ENCODE assay signal across 23 cellular contexts in the genomic region with DNA sequence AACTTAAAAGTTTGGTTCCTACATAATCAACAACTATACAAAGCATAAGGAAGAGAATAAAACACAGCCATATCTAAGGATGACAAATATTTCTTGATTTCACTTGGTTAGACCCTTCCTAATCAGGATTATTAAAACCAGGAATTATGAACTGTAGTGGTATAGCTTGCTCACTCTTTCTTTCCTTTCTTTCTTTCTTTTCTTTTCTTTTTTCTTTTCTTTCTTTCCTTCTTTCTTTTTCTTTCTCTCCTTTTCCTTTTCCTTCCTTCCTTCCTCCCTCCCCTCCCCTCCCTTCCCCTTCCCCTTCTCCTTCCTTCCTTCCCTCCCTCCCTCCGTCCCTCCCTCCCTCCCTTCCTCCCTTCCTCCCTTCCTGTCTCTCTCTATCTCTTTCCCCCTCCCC.
A peak's percentile ranks its signal among the peaks of the same experiment; 100 is the strongest.
DNase-seq lines count a peak whose midpoint lies in the region; TF ChIP-seq lines count a peak whose summit lies in the region.
"Had no signal": no experiment of that assay in that cellular context is flagged by ENCODE, and none has a peak within 500 bp of the region (broad histone marks: within the 10 kb centered on the region; RNA-seq: fewer than 3 reads in every experiment).

No MANE protein-coding gene starts in this region.

- H3K4me3 Mint-ChIP-seq in T-helper 1 cell treated with Interleukin-12 subunit alpha and Interleukin-12 subunit beta and Interleukin-4 antibody, amounts not matched to agents 30 μg/mL and 1 μg/mL, for 36 hours, result no peak overlapping the region
- no peak overlapping the region for H3K4me3 Mint-ChIP-seq in activated naive CD4-positive, alpha-beta T cell treated with anti-CD3 and anti-CD28 coated beads, Interleukin-2, amount 10 ng/mL, durations not matched to agents 7 days and 5 days
- peak overlapping the region; percentile 49 for H3K4me3 Mint-ChIP-seq in activated T-helper 2 cell treated with anti-CD3 and anti-CD28 coated beads, Interferon-gamma antibody, Interleukin-2, Interleukin-4, amounts not matched to agents 10 μg/mL and 5 μg/mL and 100 μg/mL, durations not matched to agents 14 hours and 24 hours and 36 hours (ENCODE audit: low read depth)
- H3K4me3 Mint-ChIP-seq in osteocyte (ENCODE audit: unreplicated experiment), result no peak overlapping the region
- H3K4me3 Mint-ChIP-seq: CD4-positive, CD25-positive, alpha-beta regulatory T cell had no signal

- CTCF ChIA-PET in activated naive CD4-positive, alpha-beta T cell treated with anti-CD3 and anti-CD28 coated beads, Interleukin-2, amount 10 ng/mL, durations not matched to agents 7 days and 5 days (lab: Charles Lee), result interaction anchor here (0.6 to 1.7 kb wide), 4 partner anchors 20 to 72 kb away, joined by 3 to 5 read pairs (median 3); no protein-coding TSS in a partner anchor

- peaks cover 42% of the 10 kb centered on the region for H3K4me1 Mint-ChIP-seq in T-helper 1 cell treated with Interleukin-12 subunit alpha and Interleukin-12 subunit beta and Interleukin-4 antibody, amounts not matched to agents 30 μg/mL and 1 μg/mL, for 36 hours (ENCODE audit: low read depth)
- peaks cover 41% of the 10 kb centered on the region for H3K4me1 Mint-ChIP-seq in activated naive CD4-positive, alpha-beta T cell treated with anti-CD3 and anti-CD28 coated beads, Interleukin-2, amount 10 ng/mL, durations not matched to agents 7 days and 5 days
- peaks cover 70% of the 10 kb centered on the region for H3K4me1 Mint-ChIP-seq in activated T-helper 2 cell treated with anti-CD3 and anti-CD28 coated beads, Interferon-gamma antibody, Interleukin-2, Interleukin-4, amounts not matched to agents 10 μg/mL and 5 μg/mL and 100 μg/mL, durations not matched to agents 14 hours and 24 hours and 36 hours (ENCODE audit: low read depth)
- peaks cover 27% of the 10 kb centered on the region for H3K4me1 Mint-ChIP-seq in osteocyte (ENCODE audit: unreplicated experiment)

- intact Hi-C loops in activated T-helper 2 cell treated with anti-CD3 and anti-CD28 coated beads, Interferon-gamma antibody, Interleukin-2, Interleukin-4, amounts not matched to agents 10 μg/mL and 5 μg/mL and 100 μg/mL, durations not matched to agents 14 hours and 24 hours and 36 hours (cut with micrococcal nuclease), result loop anchor here (2.0 to 5.0 kb wide), 3 partner anchors 36 to 53 kb away; no protein-coding TSS in a partner anchor

- no peaks in the 10 kb centered on the region for H3K9me3 Mint-ChIP-seq in T-helper 1 cell treated with Interleukin-12 subunit alpha and Interleukin-12 subunit beta and Interleukin-4 antibody, amounts not matched to agents 30 μg/mL and 1 μg/mL, for 36 hours
- no peaks in the 10 kb centered on the region for H3K9me3 Mint-ChIP-seq in activated naive CD4-positive, alpha-beta T cell treated with anti-CD3 and anti-CD28 coated beads, Interleukin-2, amount 10 ng/mL, durations not matched to agents 7 days and 5 days
- no peaks in the 10 kb centered on the region for H3K9me3 Mint-ChIP-seq in activated T-helper 2 cell treated with anti-CD3 and anti-CD28 coated beads, Interferon-gamma antibody, Interleukin-2, Interleukin-4, amounts not matched to agents 10 μg/mL and 5 μg/mL and 100 μg/mL, durations not matched to agents 14 hours and 24 hours and 36 hours
- no peaks in the 10 kb centered on the region for H3K9me3 Mint-ChIP-seq in osteocyte (ENCODE audit: unreplicated experiment)

- DNase-seq in T-helper 1 cell (no peak), osteocyte (ENCODE audit: extremely low spot score, unreplicated experiment) (no peak), SW480 (ENCODE audit: low spot score) (no peak), LoVo (ENCODE audit: low spot score) (no peak)
- no peak for DNase-seq in activated naive CD4-positive, alpha-beta T cell treated with anti-CD3 and anti-CD28 coated beads, Interleukin-2, amount 10 ng/mL, durations not matched to agents 7 days and 5 days
- DNase-seq in activated naive CD4-positive, alpha-beta T cell treated with anti-CD3 and anti-CD28 coated beads, Interleukin-2, amount 50 U/mL, for 16 hours, result no peak
- no peak for DNase-seq in activated T-helper 2 cell treated with anti-CD3 and anti-CD28 coated beads, Interferon-gamma antibody, Interleukin-2, Interleukin-4, amounts not matched to agents 10 μg/mL and 5 μg/mL and 100 μg/mL, durations not matched to agents 14 hours and 24 hours and 36 hours (ENCODE audit: low spot score)
- DNase-seq: AML-193; Caco-2; CD4-positive, CD25-positive, alpha-beta regulatory T cell; GDM1; H7; IMR-90; Karpas-422; MG63; NCI-H1048; NCI-H1436; NCI-H1930; NCI-H345; NCI-H524 treated with DMSO at 0.1 percent for 48 hours; PC-3; RPMI8226 had no signal

- no peaks in the 10 kb centered on the region for H3K27me3 Mint-ChIP-seq in T-helper 1 cell treated with Interleukin-12 subunit alpha and Interleukin-12 subunit beta and Interleukin-4 antibody, amounts not matched to agents 30 μg/mL and 1 μg/mL, for 36 hours (ENCODE audit: low read depth)
- H3K27me3 Mint-ChIP-seq in activated naive CD4-positive, alpha-beta T cell treated with anti-CD3 and anti-CD28 coated beads, Interleukin-2, amount 10 ng/mL, durations not matched to agents 7 days and 5 days, result no peaks in the 10 kb centered on the region
- H3K27me3 Mint-ChIP-seq in activated T-helper 2 cell treated with anti-CD3 and anti-CD28 coated beads, Interferon-gamma antibody, Interleukin-2, Interleukin-4, amounts not matched to agents 10 μg/mL and 5 μg/mL and 100 μg/mL, durations not matched to agents 14 hours and 24 hours and 36 hours (ENCODE audit: low read depth), result no peaks in the 10 kb centered on the region
- H3K27me3 Mint-ChIP-seq in osteocyte (ENCODE audit: unreplicated experiment), result no peaks in the 10 kb centered on the region
- H3K27me3 Mint-ChIP-seq: CD4-positive, CD25-positive, alpha-beta regulatory T cell had no signal

- TF ChIP-seq CTCF in osteocyte (IDR thresholded peaks at IDR 0.05), result no peak

- peak overlapping the region; percentile 89 for H3K27ac Mint-ChIP-seq in T-helper 1 cell treated with Interleukin-12 subunit alpha and Interleukin-12 subunit beta and Interleukin-4 antibody, amounts not matched to agents 30 μg/mL and 1 μg/mL, for 36 hours
- H3K27ac Mint-ChIP-seq in activated naive CD4-positive, alpha-beta T cell treated with anti-CD3 and anti-CD28 coated beads, Interleukin-2, amount 10 ng/mL, durations not matched to agents 7 days and 5 days, result peak overlapping the region; percentile 51
- peak overlapping the region; percentile 98 for H3K27ac Mint-ChIP-seq in activated T-helper 2 cell treated with anti-CD3 and anti-CD28 coated beads, Interferon-gamma antibody, Interleukin-2, Interleukin-4, amounts not matched to agents 10 μg/mL and 5 μg/mL and 100 μg/mL, durations not matched to agents 14 hours and 24 hours and 36 hours
- H3K27ac Mint-ChIP-seq in osteocyte (ENCODE audit: unreplicated experiment), result peak overlapping the region; percentile 97

- H3K36me3 Mint-ChIP-seq in T-helper 1 cell treated with Interleukin-12 subunit alpha and Interleukin-12 subunit beta and Interleukin-4 antibody, amounts not matched to agents 30 μg/mL and 1 μg/mL, for 36 hours (ENCODE audit: low read depth), result peaks cover 1% of the 10 kb centered on the region
- H3K36me3 Mint-ChIP-seq in activated naive CD4-positive, alpha-beta T cell treated with anti-CD3 and anti-CD28 coated beads, Interleukin-2, amount 10 ng/mL, durations not matched to agents 7 days and 5 days, result peaks cover 3% of the 10 kb centered on the region
- peaks cover 10% of the 10 kb centered on the region for H3K36me3 Mint-ChIP-seq in activated T-helper 2 cell treated with anti-CD3 and anti-CD28 coated beads, Interferon-gamma antibody, Interleukin-2, Interleukin-4, amounts not matched to agents 10 μg/mL and 5 μg/mL and 100 μg/mL, durations not matched to agents 14 hours and 24 hours and 36 hours (ENCODE audit: low read depth)
- no peaks in the 10 kb centered on the region for H3K36me3 Mint-ChIP-seq in osteocyte (ENCODE audit: unreplicated experiment)
- H3K36me3 Mint-ChIP-seq: CD4-positive, CD25-positive, alpha-beta regulatory T cell had no signal
